ENCODE assay signal across 8 cellular contexts in genomic region chr22:38766076-38766777, GRCh38. TPM values are rescaled to one million over a fixed set of nuclear protein-coding genes. Genes with fewer than 3 reads are reported as not detected.
DNase-seq lines count a peak whose midpoint lies in the region; ATAC-seq and TF ChIP-seq lines count a peak whose summit lies in the region.

No MANE protein-coding gene starts in this region.

- no peaks in the 10 kb centered on the region for H3K9me3 ChIP-seq in RWPE2 (ENCODE audit: severe bottlenecking)
- no peaks in the 10 kb centered on the region for H3K9me3 ChIP-seq in body of pancreas
- H3K9me3 ChIP-seq in spleen = no peaks in the 10 kb centered on the region

- H3K36me3 ChIP-seq in RWPE2 (ENCODE audit: low read depth) (no peaks in the 10 kb centered on the region), body of pancreas (replicated peaks in 1 of 2; ENCODE audit: insufficient read depth in 1 of 2, low read depth in 2 of 2) (no peaks in the 10 kb centered on the region), spleen (no peaks in the 10 kb centered on the region)

- CTCF ChIA-PET in Calu3 (lab: Charles Lee) = interaction anchor here (0.7 to 1.1 kb wide), 7 partner anchors 12 to 714 kb away, joined by 3 to 6 read pairs (median 3); partner anchors contain the start of gene APOBEC3B

- no peaks in the 10 kb centered on the region for H3K36me3 Mint-ChIP-seq in Calu3 (ENCODE audit: insufficient read depth, unreplicated experiment)

- H3K4me1 Mint-ChIP-seq in Calu3 (ENCODE audit: low read depth, unreplicated experiment) = no peaks in the 10 kb centered on the region

- peaks cover 11% of the 10 kb centered on the region for H3K4me1 ChIP-seq in RWPE2 (ENCODE audit: insufficient read depth, poor library complexity, severe bottlenecking)
- peaks cover 3% of the 10 kb centered on the region for H3K4me1 ChIP-seq in body of pancreas
- peaks cover 0 to 25% (median 12%) of the 10 kb centered on the region in 6 donors for H3K4me1 ChIP-seq in spleen

- no peak overlapping the region for H3K4me3 ChIP-seq in RWPE2 (ENCODE audit: severe bottlenecking)
- no peak overlapping the region for H3K4me3 ChIP-seq in body of pancreas
- H3K4me3 ChIP-seq in spleen = no peak overlapping the region

- intact Hi-C loops in Calu3 (cut with micrococcal nuclease; ENCODE audit: unreplicated experiment) = loop anchor here (5.0 to 10.0 kb wide), 2 partner anchors 89 to 351 kb away; no protein-coding TSS in a partner anchor
- intact Hi-C loops in body of pancreas (cut with DNase I) = no loop called here
- intact Hi-C loops in spleen (cut with DNase I; ENCODE audit: low total_unique reads) = loop anchor here (5.0 kb wide), 1 partner anchor 236 kb away; no protein-coding TSS in a partner anchor

- BruUV-seq in Calu3 (replicated peaks; lab: Mats Ljungman, UMichigan) = no TSS peak

- no peak for TF ChIP-seq POLR2A in body of pancreas (IDR thresholded peaks at IDR 0.05)
- no peak for TF ChIP-seq POLR2A in spleen (IDR thresholded peaks at IDR 0.05)

- H3K27me3 Mint-ChIP-seq in Calu3 (ENCODE audit: unreplicated experiment) = peaks cover 10% of the 10 kb centered on the region

- ATAC-seq in RWPE2 (ENCODE audit: low read depth) (peak; percentile 87), body of pancreas (peak; percentile 52), HG03196 (IDR thresholded peaks at IDR 0.05; ENCODE audit: unreplicated experiment) (no peak)

- no peak overlapping the region for H3K4me3 Mint-ChIP-seq in Calu3 (ENCODE audit: low read depth, unreplicated experiment)

- WGBS in body of pancreas, 2 donors = 30 to 67% methylated on average over 6 to 14 of the region's 14 CpGs
- whole genome bisulfite sequencing in spleen, 5 donors = 59 to 71% (median 61%) methylated on average over 9 to 14 of the region's 14 CpGs

- TF ChIP-seq CTCF in Calu3 (IDR thresholded peaks at IDR 0.05; ENCODE audit: unreplicated experiment) = peak; percentile 77
- peak; percentile 94 for TF ChIP-seq CTCF in RWPE2 (IDR thresholded peaks at IDR 0.05; ENCODE audit: poor library complexity, severe bottlenecking)
- TF ChIP-seq CTCF in body of pancreas (IDR thresholded peaks at IDR 0.05) = peak; percentile 36 to 67 (median 57)
- TF ChIP-seq CTCF in spleen (IDR thresholded peaks at IDR 0.05 in 8 of 11, conservative IDR thresholded peaks at IDR 0.05 in 3 of 11) = peak in 10 of 11 experiments; percentile 17 to 78 (median 65)

- H3K27me3 ChIP-seq in RWPE2 (ENCODE audit: insufficient read depth, poor library complexity, severe bottlenecking) = no peaks in the 10 kb centered on the region
- H3K27me3 ChIP-seq in body of pancreas = no peaks in the 10 kb centered on the region
- H3K27me3 ChIP-seq in spleen (replicated peaks in 1 of 7) = no peaks in the 10 kb centered on the region

- H3K27ac ChIP-seq in RWPE2 (ENCODE audit: poor library complexity, severe bottlenecking) = no peak overlapping the region
- H3K27ac ChIP-seq in body of pancreas = no peak overlapping the region
- H3K27ac ChIP-seq in spleen = no peak overlapping the region

- H3K27ac Mint-ChIP-seq in Calu3 (ENCODE audit: unreplicated experiment) = no peak overlapping the region

- peak; percentile 78 for DNase-seq in Calu3
- DNase-seq in HK-2 (ENCODE audit: unreplicated experiment) = peak; percentile 77
- peak; percentile 91 for DNase-seq in RWPE2 (ENCODE audit: low spot score)
- DNase-seq in body of pancreas = peak; percentile 56 to 69 (median 62)
- peak; percentile 95 for DNase-seq in iPS-NIHi7 (ENCODE audit: extremely low spot score)
- no peak for DNase-seq in spleen
- no peak for DNase-seq in DMS79 treated with DMSO at 0.1 percent for 48 hours (lab: John Stamatoyannopoulos, UW)

- no peaks in the 10 kb centered on the region for H3K9me3 Mint-ChIP-seq in Calu3 (ENCODE audit: low read depth, unreplicated experiment)

RNA-seq across cellular contexts. Expression of gene SUN2, which starts 10.4 kb away (rescaled TPM):
- total RNA-seq in Calu3 (2022) (50.7 and 66.3 TPM in 2 replicates), body of pancreas (100 to 1,000 TPM; 143 to 166 TPM), spleen (100 to 1,000 TPM; 204 to 455 (median 220) TPM)
- polyA plus RNA-seq in spleen = 10 to 100 TPM; 35.4 to 86.5 (median 38.9) TPM

RNA-seq across cellular contexts. Expression of gene DNAL4, which starts 27.7 kb away (rescaled TPM):
- total RNA-seq in Calu3 (2022) = 14.7 and 15.6 TPM in 2 replicates
- total RNA-seq in body of pancreas = 10 to 100 TPM; 11.4 to 13.8 TPM
- 10 to 100 TPM; 10.4 to 17.6 (median 13.9) TPM for total RNA-seq in spleen
- 10 to 100 TPM in 2 of 3 donors, 1 to 10 TPM in 1; 8.6 to 16.2 (median 10.6) TPM for polyA plus RNA-seq in spleen

Comparison
In these comparisons a context has a peak if more than half of its experiments do, and no peak if none do; other contexts are left out.
1. DNase-seq: peak in Calu3 (single experiment), HK-2 (single experiment), RWPE2 (single experiment), body of pancreas (4 of 4) and iPS-NIHi7 (single experiment); none in spleen (single experiment) and DMS79 treated with DMSO at 0.1 percent for 48 hours (single experiment).
2. Peak in every context shown above with its lines, with median percentiles within 50 percentile points of each other: CTCF ChIP-seq.